4 cellular contexts compared by ENCODE assay signal in genomic region chr10:45409347-45409746, GRCh38. TPM values are rescaled to one million over a fixed set of nuclear protein-coding genes. Genes with fewer than 3 reads are reported as not detected.
"Had no signal": no experiment of that assay in that cellular context is flagged by ENCODE, and none has a peak within 500 bp of the region (broad histone marks: within the 10 kb centered on the region; RNA-seq: fewer than 3 reads in every experiment).

No MANE protein-coding gene starts in this region.

RNA-seq across cellular contexts. Expression of gene ALOX5, which starts 35.3 kb away (rescaled TPM):
- total RNA-seq: chondrocyte, fibroblast of villous mesenchyme, myocyte had no signal
- polyA plus RNA-seq: mammary epithelial cell had no signal
